Comparison of ENCODE assay signal across 8 cellular contexts in genomic region chr15:90873998-90874605, GRCh38. TPM values are rescaled to one million over a fixed set of nuclear protein-coding genes. Genes with fewer than 3 reads are reported as not detected.
A peak's percentile ranks its signal among the peaks of the same experiment; 100 is the strongest.
DNase-seq lines count a peak whose midpoint lies in the region; ATAC-seq and TF ChIP-seq lines count a peak whose summit lies in the region.

No MANE protein-coding gene starts in this region.

- H3K4me3 ChIP-seq in HEK293 (ENCODE audit: low read depth, low read length) (no peak overlapping the region; the same call in 1 of the 2 replicates), endocrine pancreas (ENCODE audit: control insufficient read depth, insufficient read depth, low read length) (no peak overlapping the region)

- DNase-seq in NCI-H748 treated with DMSO at 0.1 percent for 48 hours (lab: John Stamatoyannopoulos, UW) (peak; percentile 24), renal cortical epithelial cell (ENCODE audit: low read depth) (peak; percentile 69)
- DNase-seq in activated CD4-positive, CD25-positive, alpha-beta regulatory T cell treated with anti-CD3 and anti-CD28 coated beads, Interleukin-2, amount 50 U/mL, for 72 hours: no peak

- H3K36me3 ChIP-seq in HEK293 (ENCODE audit: control insufficient read depth in 2 of 2, insufficient read depth in 1 of 2, low read length in 2 of 2) (peaks cover 11 to 42% of the 10 kb centered on the region in 2 experiments), endocrine pancreas (ENCODE audit: control insufficient read depth, insufficient read depth, low read length) (peaks cover 8% of the 10 kb centered on the region)

- CTCF ChIA-PET in HEK293 (lab: Yijun Ruan, JAX): interaction anchor here (0.5 to 4.1 kb wide), 4 partner anchors 8 to 226 kb away, joined by 3 to 23 read pairs (median 6); partner anchors contain the start of gene UNC45A

- ATAC-seq in GM18520 (IDR thresholded peaks at IDR 0.05; ENCODE audit: unreplicated experiment) (no peak), GM21360 (IDR thresholded peaks at IDR 0.05; ENCODE audit: unreplicated experiment) (no peak), GM21737 (IDR thresholded peaks at IDR 0.05; ENCODE audit: unreplicated experiment) (no peak)

- peak overlapping the region; percentile 96 for H3K27ac ChIP-seq in HEK293 (ENCODE audit: extremely low read depth, low read depth, low read length)

- H3K4me1 ChIP-seq in HEK293 (ENCODE audit: control insufficient read depth, insufficient read depth, low read length): peaks cover 33% of the 10 kb centered on the region
- no peaks in the 10 kb centered on the region for H3K4me1 ChIP-seq in endocrine pancreas (ENCODE audit: control insufficient read depth, insufficient read depth, low read length)

- H3K9me3 ChIP-seq in HEK293 (ENCODE audit: control insufficient read depth, insufficient read depth, low read depth, low read length): no peaks in the 10 kb centered on the region
- H3K9me3 ChIP-seq in endocrine pancreas (ENCODE audit: control insufficient read depth, low read length): no peaks in the 10 kb centered on the region

- peak overlapping the region; percentile 65 for H3K9ac ChIP-seq in endocrine pancreas (ENCODE audit: control insufficient read depth, insufficient read depth, low read length)

- TF ChIP-seq CTCF in HEK293 (tag by site-specific recombination; IDR thresholded peaks at IDR 0.05): no peak

- no peaks in the 10 kb centered on the region for H3K27me3 ChIP-seq in endocrine pancreas (ENCODE audit: control insufficient read depth, insufficient read depth, low read length)

- POLR2A ChIA-PET in HEK293 (lab: Yijun Ruan, JAX): interaction anchor here (0.6 to 1.9 kb wide), 4 partner anchors 38 to 641 kb away, joined by 3 to 8 read pairs (median 6); partner anchors contain the start of gene BLM

TF ChIP-seq in HEK293, 187 proteins besides CTCF, POLR2A, EP300 and RAD21 (continues in another document):
- TF ChIP-seq ZFHX2 (tag by site-specific recombination; conservative IDR thresholded peaks at IDR 0.05): peak; percentile 78
- TF ChIP-seq ZNF335 (tag by site-specific recombination; conservative IDR thresholded peaks at IDR 0.05): no peak
- peak; percentile 88 for TF ChIP-seq PATZ1 (tag by site-specific recombination; IDR thresholded peaks at IDR 0.05)
- no peak for TF ChIP-seq ZNF214 (tag by site-specific recombination; IDR thresholded peaks at IDR 0.05; ENCODE audit: borderline replicate concordance)
- peak; percentile 98 for TF ChIP-seq GLIS1 (tag by site-specific recombination; IDR thresholded peaks at IDR 0.05)
- no peak for TF ChIP-seq ZBTB7A (tag by site-specific recombination; IDR thresholded peaks at IDR 0.05; ENCODE audit: low read depth)
- TF ChIP-seq EGR2 (tag by site-specific recombination; IDR thresholded peaks at IDR 0.05; ENCODE audit: low read depth): peak; percentile 53
- TF ChIP-seq ZNF121 (tag by site-specific recombination; IDR thresholded peaks at IDR 0.05): peak; percentile 87
- TF ChIP-seq IKZF3 (tag by site-specific recombination; IDR thresholded peaks at IDR 0.05): no peak
- TF ChIP-seq ZXDB (tag by site-specific recombination; IDR thresholded peaks at IDR 0.05): no peak
- peak; percentile 30; the same call in 1 of the 2 replicates for TF ChIP-seq TRIM28 (IDR thresholded peaks at IDR 0.05; ENCODE audit: borderline replicate concordance, low read length)
- TF ChIP-seq ZNF416 (tag by site-specific recombination; IDR thresholded peaks at IDR 0.05): no peak
- no peak for TF ChIP-seq ZNF140 (tag by site-specific recombination; IDR thresholded peaks at IDR 0.05)
- TF ChIP-seq ZNF324 (tag by site-specific recombination; IDR thresholded peaks at IDR 0.05): no peak
- TF ChIP-seq ZBTB17 (tag by site-specific recombination; IDR thresholded peaks at IDR 0.05): peak; percentile 79
- TF ChIP-seq ZNF701 (tag by site-specific recombination; IDR thresholded peaks at IDR 0.05): no peak
- TF ChIP-seq ZNF792 (tag by site-specific recombination; IDR thresholded peaks at IDR 0.05): no peak
- TF ChIP-seq ZIC2 (tag by site-specific recombination; IDR thresholded peaks at IDR 0.05): peak; percentile 52; the same call in 1 of the 2 replicates
- 0 out of 2 replicates have a peak, but pooled peaks have one; percentile 29 for TF ChIP-seq PRDM6 (tag by site-specific recombination; IDR thresholded peaks at IDR 0.05)
- TF ChIP-seq ZNF2 (tag by site-specific recombination; IDR thresholded peaks at IDR 0.05): no peak
- TF ChIP-seq ZNF791 (tag by site-specific recombination; IDR thresholded peaks at IDR 0.05): no peak
- no peak for TF ChIP-seq ZNF692 (tag by site-specific recombination; IDR thresholded peaks at IDR 0.05)
- TF ChIP-seq ZNF555 (tag by site-specific recombination; conservative IDR thresholded peaks at IDR 0.05): no peak
- no peak for TF ChIP-seq ZNF221 (tag by site-specific recombination; IDR thresholded peaks at IDR 0.05; ENCODE audit: borderline replicate concordance)
- no peak for TF ChIP-seq ZSCAN5A (tag by site-specific recombination; IDR thresholded peaks at IDR 0.05)
- TF ChIP-seq KLF10 (tag by site-specific recombination; IDR thresholded peaks at IDR 0.05): no peak

RNA-seq across cellular contexts. Expression of gene FURIN, which starts 5.7 kb away (rescaled TPM):
- 59.2 and 124 TPM in 2 replicates for total RNA-seq in renal cortical epithelial cell

RNA-seq across cellular contexts. Expression of gene FES, which starts 10.2 kb away (rescaled TPM):
- 3.3 and 7.1 TPM in 2 replicates for total RNA-seq in renal cortical epithelial cell

RNA-seq across cellular contexts. Expression of gene MAN2A2, which starts 29.0 kb away (rescaled TPM):
- 12.0 and 31.3 TPM in 2 replicates for total RNA-seq in renal cortical epithelial cell

RNA-seq across cellular contexts. Expression of gene HDDC3, which starts 58.2 kb away (rescaled TPM):
- total RNA-seq in renal cortical epithelial cell: 13.0 and 17.1 TPM in 2 replicates
